In the genomic region with DNA sequence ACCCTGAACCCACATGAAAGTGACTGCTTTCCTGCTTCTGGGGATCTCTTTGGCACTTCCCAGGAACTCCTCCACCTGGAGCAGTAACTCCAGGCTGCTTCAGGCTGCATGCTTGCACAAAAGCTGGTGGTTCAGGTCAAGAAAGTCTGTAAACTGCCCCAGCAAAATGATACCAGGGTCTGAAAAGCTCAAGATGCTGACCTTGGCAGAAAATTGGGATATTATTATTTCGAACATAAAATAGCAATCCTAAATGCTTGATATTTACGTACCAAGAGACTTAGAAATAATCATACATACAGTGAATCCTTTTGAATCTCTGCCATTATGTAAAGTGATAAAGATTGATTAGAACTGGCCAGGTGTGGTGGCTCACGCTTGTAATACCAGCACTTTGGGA, we compare ENCODE assay signal across 33 cellular contexts.
DNase-seq lines count a peak whose midpoint lies in the region; ATAC-seq, FAIRE-seq and TF ChIP-seq lines count a peak whose summit lies in the region.
"Had no signal": no experiment of that assay in that cellular context is flagged by ENCODE, and none has a peak within 500 bp of the region (broad histone marks: within the 10 kb centered on the region; RNA-seq: fewer than 3 reads in every experiment).

No MANE protein-coding gene starts in this region.

- H3K27ac ChIP-seq in HepG2 (ENCODE audit: extremely low read length, insufficient read depth, low read length) (no peak overlapping the region), right lobe of liver (no peak overlapping the region), neural progenitor cell (no peak overlapping the region)
- H3K27ac ChIP-seq: 22Rv1; A549; BLaER1; BLaER1 treated with 17β-estradiol and CSF1 and Interleukin-3, amounts not matched to agents 10 nM and 100 nM; C4-2B had no signal

- H2AFZ ChIP-seq in HepG2 (ENCODE audit: low read length) (no peak overlapping the region), neural progenitor cell (replicated peaks) (no peak overlapping the region)

- no peak overlapping the region for H3K4me3 Mint-ChIP-seq in neural progenitor cell
- H3K4me3 Mint-ChIP-seq: B cell; CD14-positive monocyte; CD4-positive, alpha-beta memory T cell; CD4-positive, alpha-beta T cell; CD4-positive, CD25-positive, alpha-beta regulatory T cell; CD8-positive, alpha-beta memory T cell; CD8-positive, alpha-beta T cell had no signal

- CTCF ChIA-PET in HepG2 (lab: Yijun Ruan, JAX; ENCODE audit: low intra/inter-chr PET ratio, low total read pairs) = no interaction called here

- H3K9ac ChIP-seq in HepG2 (ENCODE audit: insufficient read depth, low read depth, low read length) (no peak overlapping the region), neural progenitor cell (no peak overlapping the region)
- H3K9ac ChIP-seq: BLaER1; BLaER1 treated with 17β-estradiol and CSF1 and Interleukin-3, amounts not matched to agents 10 nM and 100 nM had no signal

- H3K36me3 ChIP-seq in HepG2 (replicated peaks in 1 of 2; ENCODE audit: control insufficient read depth in 1 of 2, insufficient read depth in 2 of 2, low read length in 2 of 2) (no peaks in the 10 kb centered on the region), right lobe of liver (no peaks in the 10 kb centered on the region), neural progenitor cell (peaks cover 2% of the 10 kb centered on the region)
- H3K36me3 ChIP-seq: BE2C; BLaER1; BLaER1 treated with 17β-estradiol and CSF1 and Interleukin-3, amounts not matched to agents 10 nM and 100 nM had no signal

- in situ Hi-C loops in HepG2 (cut with HindIII; ENCODE audit: extremely low pct_ligation_motif_present, low pct_unique_long_range_greater_than_20kb) = no loop called here

- H3K27ac Mint-ChIP-seq in neural progenitor cell = peak overlapping the region; percentile 11
- H3K27ac Mint-ChIP-seq: B cell; CD4-positive, alpha-beta T cell; CD4-positive, CD25-positive, alpha-beta regulatory T cell; CD8-positive, alpha-beta memory T cell; CD8-positive, alpha-beta T cell had no signal

- H3K79me2 ChIP-seq in HepG2 (ENCODE audit: insufficient read depth, low read length) (no peaks in the 10 kb centered on the region), neural progenitor cell (ENCODE audit: low read depth) (no peaks in the 10 kb centered on the region)

- no peaks in the 10 kb centered on the region for H4K20me1 ChIP-seq in HepG2 (ENCODE audit: insufficient read depth, low read length)
- no peaks in the 10 kb centered on the region for H4K20me1 ChIP-seq in neural progenitor cell (ENCODE audit: low read depth)
- H4K20me1 ChIP-seq: BLaER1; BLaER1 treated with 17β-estradiol and CSF1 and Interleukin-3, amounts not matched to agents 10 nM and 100 nM had no signal

- TF ChIP-seq CTCF in HepG2 (CRISPR knock-in tag; IDR thresholded peaks at IDR 0.05) (no peak), right lobe of liver (IDR thresholded peaks at IDR 0.05) (no peak), neural progenitor cell (IDR thresholded peaks at IDR 0.05) (no peak)

- no peak for TF ChIP-seq RAD21 in HepG2 (CRISPR knock-in tag; IDR thresholded peaks at IDR 0.05)

- ATAC-seq in HepG2 = no peak
- ATAC-seq in right lobe of liver = no peak
- ATAC-seq in HG03521 (IDR thresholded peaks at IDR 0.05; ENCODE audit: unreplicated experiment) = no peak
- ATAC-seq: A549; CD8-positive, alpha-beta T cell had no signal

- H3K27me3 ChIP-seq in HepG2 (ENCODE audit: control insufficient read depth in 1 of 2, insufficient read depth in 2 of 2, low read length in 2 of 2) (no peaks in the 10 kb centered on the region), right lobe of liver (no peaks in the 10 kb centered on the region), neural progenitor cell (no peaks in the 10 kb centered on the region)
- H3K27me3 ChIP-seq: BE2C; BLaER1; BLaER1 treated with 17β-estradiol and CSF1 and Interleukin-3, amounts not matched to agents 10 nM and 100 nM had no signal

- TF ChIP-seq EP300 in HepG2 (IDR thresholded peaks at IDR 0.05; ENCODE audit: low read depth in 2 of 2, low read length in 2 of 2) (no peak), HepG2 (CRISPR knock-in tag; IDR thresholded peaks at IDR 0.05; ENCODE audit: borderline replicate concordance) (no peak)

- POLR2A ChIA-PET in HepG2 (lab: Yijun Ruan, JAX) = no interaction called here

- H3K4me2 ChIP-seq in HepG2 (ENCODE audit: low read depth, low read length) (no peak overlapping the region), neural progenitor cell (no peak overlapping the region)
- H3K4me2 ChIP-seq: A549; BLaER1; BLaER1 treated with 17β-estradiol and CSF1 and Interleukin-3, amounts not matched to agents 10 nM and 100 nM had no signal

- intact Hi-C loops in HepG2 (cut with micrococcal nuclease; ENCODE audit: unreplicated experiment) = no loop called here
- intact Hi-C loops in right lobe of liver (cut with DNase I) = no loop called here

- DNase-seq in HepG2 (ENCODE audit: low spot score) = no peak
- DNase-seq in right lobe of liver = no peak
- DNase-seq in neural progenitor cell (ENCODE audit: low spot score) = no peak
- DNase-seq: 8988T; ACHN; AML-193; BE2C; C1 segment of cervical spinal cord; Caco-2; Calu3; CD4-positive, alpha-beta memory T cell; CD4-positive, alpha-beta T cell; CD4-positive, CD25-positive, alpha-beta regulatory T cell; CD8-positive, alpha-beta memory T cell; CD8-positive, alpha-beta T cell; COR-L47; DMS 273 treated with DMSO at 0.1 percent for 48 hours; DMS153; DMS53; DMS79; DMS79 treated with DMSO at 0.1 percent for 48 hours; DND-41; EL had no signal

- H3K4me3 ChIP-seq in HepG2 (replicated peaks in 1 of 3; ENCODE audit: insufficient read depth in 1 of 3, low read depth in 2 of 3, low read length in 3 of 3) (no peak overlapping the region), right lobe of liver (no peak overlapping the region), neural progenitor cell (no peak overlapping the region)
- H3K4me3 ChIP-seq: A549; BLaER1; BLaER1 treated with 17β-estradiol and CSF1 and Interleukin-3, amounts not matched to agents 10 nM and 100 nM had no signal

- TF ChIP-seq POLR2A in HepG2 (IDR thresholded peaks at IDR 0.05; ENCODE audit: insufficient read depth in 1 of 2, low read depth in 2 of 2, low read length in 2 of 2) (no peak), right lobe of liver (IDR thresholded peaks at IDR 0.05) (no peak)

- H3K4me1 ChIP-seq in HepG2 (ENCODE audit: insufficient read depth, low read length) = no peaks in the 10 kb centered on the region
- no peaks in the 10 kb centered on the region for H3K4me1 ChIP-seq in right lobe of liver
- no peaks in the 10 kb centered on the region for H3K4me1 ChIP-seq in neural progenitor cell
- H3K4me1 ChIP-seq: A549, BLaER1, Caco-2 had no signal

- H3K27me3 Mint-ChIP-seq in neural progenitor cell (ENCODE audit: insufficient read depth, low read depth) = no peaks in the 10 kb centered on the region
- H3K27me3 Mint-ChIP-seq: B cell; CD4-positive, alpha-beta memory T cell; CD4-positive, alpha-beta T cell; CD4-positive, CD25-positive, alpha-beta regulatory T cell; CD8-positive, alpha-beta memory T cell had no signal

- H3K4me1 Mint-ChIP-seq in neural progenitor cell = no peaks in the 10 kb centered on the region
- H3K4me1 Mint-ChIP-seq: B cell; CD4-positive, alpha-beta memory T cell; CD4-positive, CD25-positive, alpha-beta regulatory T cell; CD8-positive, alpha-beta memory T cell had no signal

- H3F3A ChIP-seq in neural progenitor cell (ENCODE audit: low read depth) = no peaks in the 10 kb centered on the region

- peaks cover 5% of the 10 kb centered on the region for H3K36me3 Mint-ChIP-seq in neural progenitor cell
- H3K36me3 Mint-ChIP-seq: CD14-positive monocyte; CD4-positive, alpha-beta memory T cell; CD4-positive, CD25-positive, alpha-beta regulatory T cell; CD8-positive, alpha-beta memory T cell; CD8-positive, alpha-beta T cell had no signal

- BruUV-seq in HepG2 (replicated peaks; lab: Mats Ljungman, UMichigan) = no TSS peak

- no peak for FAIRE-seq in HepG2 (lab: Jason Lieb, UNC)
- FAIRE-seq: A204.1, A549, D721Med had no signal

- H3K9me3 ChIP-seq in HepG2 (ENCODE audit: low read length) = 0 out of 2 replicates have a peak, but pooled peaks cover 4% of the 10 kb centered on the region
- H3K9me3 ChIP-seq in right lobe of liver = no peaks in the 10 kb centered on the region
- H3K9me3 ChIP-seq in neural progenitor cell (ENCODE audit: low read depth) = no peaks in the 10 kb centered on the region
- H3K9me3 ChIP-seq: A549, BE2C, Caco-2 had no signal

- WGBS in HepG2 (ENCODE audit: low lambda C conversion rate) = 10% methylated on average over 3 of the region's 3 CpGs
- 54% methylated on average over 3 of the region's 3 CpGs for WGBS in right lobe of liver (ENCODE audit: insufficient coverage, low coverage, low lambda C conversion rate, missing lambda C conversion rate)

- peaks cover 13% of the 10 kb centered on the region for H3K9me3 Mint-ChIP-seq in neural progenitor cell
- H3K9me3 Mint-ChIP-seq: CD8-positive, alpha-beta T cell had no signal

TF ChIP-seq in HepG2, 621 proteins besides CTCF, POLR2A, EP300 and RAD21:
- peak; percentile 56 to 64; a peak in 3 of 4 replicates for TF ChIP-seq MAFK (conservative IDR thresholded peaks at IDR 0.05 in 1 of 2, IDR thresholded peaks at IDR 0.05 in 1 of 2; ENCODE audit: low read length in 2 of 2)
- no peak for TF ChIP-seq MXD4 (CRISPR knock-in tag; IDR thresholded peaks at IDR 0.05)
- no peak for TF ChIP-seq ZNF747 (CRISPR knock-in tag; IDR thresholded peaks at IDR 0.05; ENCODE audit: borderline replicate concordance)
- TF ChIP-seq, protein P1, sequence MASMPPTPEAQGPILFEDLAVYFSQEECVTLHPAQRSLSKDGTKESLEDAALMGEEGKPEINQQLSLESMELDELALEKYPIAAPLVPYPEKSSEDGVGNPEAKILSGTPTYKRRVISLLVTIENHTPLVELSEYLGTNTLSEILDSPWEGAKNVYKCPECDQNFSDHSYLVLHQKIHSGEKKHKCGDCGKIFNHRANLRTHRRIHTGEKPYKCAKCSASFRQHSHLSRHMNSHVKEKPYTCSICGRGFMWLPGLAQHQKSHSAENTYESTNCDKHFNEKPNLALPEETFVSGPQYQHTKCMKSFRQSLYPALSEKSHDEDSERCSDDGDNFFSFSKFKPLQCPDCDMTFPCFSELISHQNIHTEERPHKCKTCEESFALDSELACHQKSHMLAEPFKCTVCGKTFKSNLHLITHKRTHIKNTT (CRISPR knock-in tag; IDR thresholded peaks at IDR 0.05) = no peak
- TF ChIP-seq MAFF (IDR thresholded peaks at IDR 0.05; ENCODE audit: low read depth, low read length) = 0 out of 2 replicates have a peak, but pooled peaks have one; percentile 7
- no peak for TF ChIP-seq HDAC6 (IDR thresholded peaks at IDR 0.05; ENCODE audit: low read depth, low read length)
- TF ChIP-seq HNRNPLL (IDR thresholded peaks at IDR 0.05; ENCODE audit: low read depth, low read length, poor library complexity, severe bottlenecking) = no peak
TF ChIP-seq in HepG2: peak in this region for 2.
